Comparison of ENCODE assay signal across 31 cellular contexts in the genomic region with DNA sequence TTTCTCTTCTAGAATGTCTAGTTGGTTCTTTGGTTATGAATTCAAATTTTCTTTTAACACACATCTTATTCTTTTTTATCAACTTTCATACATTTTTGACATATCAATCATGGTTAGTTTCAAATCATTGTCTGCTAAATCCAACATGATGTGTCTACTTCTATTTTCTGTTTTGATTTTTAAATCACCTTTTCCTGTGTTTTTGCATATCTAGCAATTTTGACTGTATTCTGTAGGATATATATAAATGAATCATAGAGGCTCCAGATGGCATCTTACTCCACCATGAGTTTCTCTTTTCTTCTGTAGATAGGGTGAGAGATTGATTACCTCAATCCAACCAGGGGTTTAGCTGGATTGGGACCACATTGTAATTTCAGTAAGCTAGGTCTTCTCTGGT.
"Had no signal": no experiment of that assay in that cellular context is flagged by ENCODE, and none has a peak within 500 bp of the region (broad histone marks: within the 10 kb centered on the region; RNA-seq: fewer than 3 reads in every experiment).

No MANE protein-coding gene starts in this region.

- H2AFZ ChIP-seq: neural progenitor cell, parathyroid adenoma had no signal

- H3K27ac ChIP-seq: neural progenitor cell, ovary, parathyroid adenoma, psoas muscle, skin epidermis, spleen, suprapubic skin, testis, tibial artery, transverse colon, upper lobe of right lung, uterus had no signal

- H3K4me1 ChIP-seq: neural progenitor cell, parathyroid adenoma, psoas muscle, spleen, suprapubic skin, testis, transverse colon, upper lobe of right lung, uterus had no signal

- H3K27ac Mint-ChIP-seq: natural killer cell; nephron; neural progenitor cell; progenitor cell of endocrine pancreas; stimulated activated memory B cell treated with anti-CD40 and anti-IgM and Interleukin-4, amounts not matched to agents 10 μg/mL and 1 μg/mL and 100 μg/mL, for 72 hours; stimulated activated naive CD8-positive, alpha-beta T cell treated with anti-CD3 and anti-CD28 coated beads, Interleukin-15, amount 100 ng/mL, for 72 hours; type B pancreatic cell had no signal

- H3K4me1 Mint-ChIP-seq: natural killer cell; stimulated activated memory B cell treated with anti-CD40 and anti-IgM and Interleukin-4, amounts not matched to agents 10 μg/mL and 1 μg/mL and 100 μg/mL, for 72 hours had no signal

- H3K9me3 Mint-ChIP-seq: natural killer cell; neural progenitor cell; stimulated activated memory B cell treated with anti-CD40 and anti-IgM and Interleukin-4, amounts not matched to agents 10 μg/mL and 1 μg/mL and 100 μg/mL, for 72 hours; stimulated activated naive CD8-positive, alpha-beta T cell treated with anti-CD3 and anti-CD28 coated beads, Interleukin-15, amount 100 ng/mL, for 72 hours had no signal

- ATAC-seq: natural killer cell; psoas muscle; right cardiac atrium; sciatic nerve; stimulated activated memory B cell treated with anti-CD40 and anti-IgM and Interleukin-4, amounts not matched to agents 10 μg/mL and 1 μg/mL and 100 μg/mL, for 72 hours; stimulated activated naive CD8-positive, alpha-beta T cell treated with anti-CD3 and anti-CD28 coated beads, Interleukin-15, amount 100 ng/mL, for 72 hours; stimulated activated naive CD8-positive, alpha-beta T cell treated with anti-CD3 and anti-CD28 coated beads, Interleukin-15, Interleukin-2, amounts not matched to agents 100 U/mL and 50 U/mL, for 24 hours; upper lobe of right lung had no signal

- DNase-seq: natural killer cell; occipital lobe; ovary; posterior cingulate gyrus; psoas muscle; right cardiac atrium; spleen; stimulated activated CD4-positive, alpha-beta T cell treated with anti-CD3 and anti-CD28 coated beads, Interleukin-12 subunit alpha, Interleukin-12 subunit beta, amount 100 ng/mL, for 4 hours; stimulated activated CD4-positive, alpha-beta T cell treated with anti-CD3 and anti-CD28 coated beads, Interleukin-1b, Interleukin-23, amount 100 ng/mL, for 48 hours; stimulated activated CD4-positive, alpha-beta T cell treated with anti-CD3 and anti-CD28 coated beads, Interleukin-4, amount 100 ng/mL, for 1 hour; stimulated activated CD4-positive, alpha-beta T cell treated with anti-CD3 and anti-CD28 coated beads, Interleukin-4, amount 100 ng/mL, for 4 hours; stimulated activated CD8-positive, alpha-beta memory T cell treated with anti-CD3 and anti-CD28 coated beads, Interleukin-4, amount 100 ng/mL, for 48 hours; stimulated activated naive CD4-positive, alpha-beta T cell; stimulated activated naive CD8-positive, alpha-beta T cell treated with anti-CD3 and anti-CD28 coated beads, Interleukin-15, amount 100 ng/mL, for 72 hours; stimulated activated naive CD8-positive, alpha-beta T cell treated with anti-CD3 and anti-CD28 coated beads, Interleukin-15, Interleukin-2, amounts not matched to agents 100 U/mL and 50 U/mL, for 24 hours; substantia nigra; testis; tibial artery; transverse colon; upper lobe of right lung; uterus had no signal

- H3K36me3 ChIP-seq: neural progenitor cell, ovary, spleen, suprapubic skin, tibial artery, transverse colon, upper lobe of right lung, uterus had no signal

- H3K9me3 ChIP-seq: ovary, psoas muscle, spleen, suprapubic skin, testis, tibial artery, transverse colon, upper lobe of right lung, uterus had no signal

- H3K79me2 ChIP-seq: parathyroid adenoma had no signal

- H3K4me3 ChIP-seq: neural progenitor cell, ovary, psoas muscle, skin epidermis, smooth muscle cell, spleen, suprapubic skin, testis, tibial artery, transverse colon, upper lobe of right lung, uterus had no signal

- H3K27me3 Mint-ChIP-seq: progenitor cell of endocrine pancreas had no signal

- H3K36me3 Mint-ChIP-seq: natural killer cell; neural progenitor cell; stimulated activated memory B cell treated with anti-CD40 and anti-IgM and Interleukin-4, amounts not matched to agents 10 μg/mL and 1 μg/mL and 100 μg/mL, for 72 hours; type B pancreatic cell had no signal

- H3K4me3 Mint-ChIP-seq: natural killer cell; nephron; neural progenitor cell; stimulated activated memory B cell treated with anti-CD40 and anti-IgM and Interleukin-4, amounts not matched to agents 10 μg/mL and 1 μg/mL and 100 μg/mL, for 72 hours; stimulated activated naive CD8-positive, alpha-beta T cell treated with anti-CD3 and anti-CD28 coated beads, Interleukin-15, amount 100 ng/mL, for 72 hours; type B pancreatic cell had no signal

- H3K4me2 ChIP-seq: neural progenitor cell, smooth muscle cell had no signal

- H3K27me3 ChIP-seq: neural progenitor cell, ovary, spleen, suprapubic skin, testis, tibial artery, transverse colon, upper lobe of right lung, uterus had no signal

- H3K9ac ChIP-seq: neural progenitor cell, parathyroid adenoma had no signal
